ENCODE assay signal across 11 cellular contexts in genomic region chr2:231494669-231495068, GRCh38. TPM values are rescaled to one million over a fixed set of nuclear protein-coding genes. Genes with fewer than 3 reads are reported as not detected.
"Had no signal": no experiment of that assay in that cellular context is flagged by ENCODE, and none has a peak within 500 bp of the region (broad histone marks: within the 10 kb centered on the region; RNA-seq: fewer than 3 reads in every experiment).

No MANE protein-coding gene starts in this region.

- DNase-seq: GM23248, GOT3, H7, HFFc6 had no signal

- H3K9ac ChIP-seq: GM23248 had no signal

- FAIRE-seq: HTR-8/SVneo, K562 had no signal

- H3K4me3 Mint-ChIP-seq: HFFc6 had no signal

- H2AFZ ChIP-seq: GM23248 had no signal

- H3K27ac Mint-ChIP-seq: HFFc6 had no signal

- ATAC-seq: HCT116, K562 had no signal

- H3K9me3 ChIP-seq: HAP-1 had no signal

- H3K36me3 ChIP-seq: HAP-1 had no signal

- H3K9me3 Mint-ChIP-seq: HFFc6 had no signal

- H3K4me1 ChIP-seq: HAP-1 had no signal

- H3K4me3 ChIP-seq: GM23248, HAP-1, K562 had no signal

RNA-seq across cellular contexts. Expression of gene NMUR1, which starts 35.6 kb away (rescaled TPM):
- total RNA-seq: GM23248, H4, HFFc6, HT-29, IMR-90 had no signal
- polyA plus RNA-seq: GM23248, IMR-90 had no signal
